8 cellular contexts compared by ENCODE assay signal in the genomic region with DNA sequence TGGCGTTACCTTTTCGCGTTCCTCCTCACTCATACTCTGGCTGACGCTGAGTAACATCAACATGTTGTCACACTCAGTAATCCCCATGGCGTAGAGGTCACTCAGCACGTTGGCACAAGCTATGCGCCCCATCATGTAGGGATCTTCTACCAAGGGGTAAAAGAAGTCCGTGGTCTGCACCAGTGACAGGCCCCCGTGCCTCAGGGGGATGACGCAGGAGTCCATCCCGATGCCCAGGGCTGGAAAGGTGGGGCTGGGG. TPM values are rescaled to one million over a fixed set of nuclear protein-coding genes. Genes with fewer than 3 reads are reported as not detected.
DNase-seq lines count a peak whose midpoint lies in the region; ATAC-seq and TF ChIP-seq lines count a peak whose summit lies in the region.

No MANE protein-coding gene starts in this region.

- H3K27ac ChIP-seq in tibial artery, result peak overlapping the region; percentile 92 to 93

- H3K4me1 Mint-ChIP-seq in activated T-cell treated with anti-CD3 and anti-CD28 coated beads, Interleukin-2, amount 50 U/mL, for 4 hours (ENCODE audit: low read depth), result peaks cover 35% of the 10 kb centered on the region
- H3K4me1 Mint-ChIP-seq in activated CD8-positive, alpha-beta T cell treated with anti-CD3 and anti-CD28 coated beads, Interleukin-2, amount 10 ng/mL, durations not matched to agents 7 days and 5 days (ENCODE audit: low read depth), result peaks cover 47% of the 10 kb centered on the region

- peak overlapping the region; percentile 75 for H3K4me3 ChIP-seq in kidney epithelial cell (ENCODE audit: low read depth, low read length)
- peak overlapping the region; percentile 75 to 94 for H3K4me3 ChIP-seq in tibial artery

- ATAC-seq in activated T-cell treated with anti-CD3 and anti-CD28 coated beads, Interleukin-2, amount 50 U/mL, for 4 hours, result no peak
- no peak for ATAC-seq in activated CD8-positive, alpha-beta T cell treated with anti-CD3 and anti-CD28 coated beads, Interleukin-2, amount 10 ng/mL, durations not matched to agents 7 days and 5 days

- peaks cover 16% of the 10 kb centered on the region for H3K36me3 Mint-ChIP-seq in activated T-cell treated with anti-CD3 and anti-CD28 coated beads, Interleukin-2, amount 50 U/mL, for 4 hours (ENCODE audit: insufficient read depth)
- H3K36me3 Mint-ChIP-seq in activated CD8-positive, alpha-beta T cell treated with anti-CD3 and anti-CD28 coated beads, Interleukin-2, amount 10 ng/mL, durations not matched to agents 7 days and 5 days (ENCODE audit: low read depth), result peaks cover 27% of the 10 kb centered on the region

- no peaks in the 10 kb centered on the region for H3K9me3 Mint-ChIP-seq in activated T-cell treated with anti-CD3 and anti-CD28 coated beads, Interleukin-2, amount 50 U/mL, for 4 hours
- H3K9me3 Mint-ChIP-seq in activated CD8-positive, alpha-beta T cell treated with anti-CD3 and anti-CD28 coated beads, Interleukin-2, amount 10 ng/mL, durations not matched to agents 7 days and 5 days (ENCODE audit: insufficient read depth), result no peaks in the 10 kb centered on the region

- H3K27ac Mint-ChIP-seq in activated CD8-positive, alpha-beta T cell treated with anti-CD3 and anti-CD28 coated beads, Interleukin-2, amount 10 ng/mL, durations not matched to agents 7 days and 5 days, result peak overlapping the region; percentile 70

- no peak for TF ChIP-seq CTCF in kidney epithelial cell (IDR thresholded peaks at IDR 0.05; ENCODE audit: insufficient read depth, low read length, poor library complexity, severe bottlenecking)
- TF ChIP-seq CTCF in tibial artery (IDR thresholded peaks at IDR 0.05), result no peak
- no peak for TF ChIP-seq CTCF in GM13976 (IDR thresholded peaks at IDR 0.05; ENCODE audit: borderline replicate concordance, control extremely low read depth, extremely low read depth, insufficient read depth, missing control alignments)

- peak overlapping the region; percentile 90 for H3K4me3 Mint-ChIP-seq in activated T-cell treated with anti-CD3 and anti-CD28 coated beads, Interleukin-2, amount 50 U/mL, for 4 hours
- H3K4me3 Mint-ChIP-seq in activated CD8-positive, alpha-beta T cell treated with anti-CD3 and anti-CD28 coated beads, Interleukin-2, amount 10 ng/mL, durations not matched to agents 7 days and 5 days, result peak overlapping the region; percentile 90

- POLR2A ChIA-PET in activated CD8-positive, alpha-beta T cell treated with anti-CD3 and anti-CD28 coated beads, Interleukin-2, amount 10 ng/mL, durations not matched to agents 7 days and 5 days (lab: Charles Lee), result interaction anchor here (0.6 to 3.8 kb wide), 11 partner anchors 10 to 165 kb away, joined by 3 to 18 read pairs (median 5); partner anchors contain the start of genes DCTPP1, ITGAL and ZNF689

- H3K36me3 ChIP-seq in kidney epithelial cell (ENCODE audit: control insufficient read depth, insufficient read depth, low read length), result peaks cover 2% of the 10 kb centered on the region
- H3K36me3 ChIP-seq in tibial artery, result peaks cover 0 to 15% (median 10%) of the 10 kb centered on the region in 3 donors

- no peaks in the 10 kb centered on the region for H3K27me3 Mint-ChIP-seq in activated T-cell treated with anti-CD3 and anti-CD28 coated beads, Interleukin-2, amount 50 U/mL, for 4 hours (ENCODE audit: low read depth)
- H3K27me3 Mint-ChIP-seq in activated CD8-positive, alpha-beta T cell treated with anti-CD3 and anti-CD28 coated beads, Interleukin-2, amount 10 ng/mL, durations not matched to agents 7 days and 5 days (ENCODE audit: low read depth), result no peaks in the 10 kb centered on the region

- no peaks in the 10 kb centered on the region for H3K9me3 ChIP-seq in tibial artery

- intact Hi-C loops in tibial artery (cut with DNase I; ENCODE audit: low total_unique reads), result loop anchor here (5.0 kb wide), 1 partner anchor 82 kb away; the partner anchor contains the start of gene ZNF768

- H3K4me1 ChIP-seq in tibial artery, result peaks cover 0 to 23% (median 15%) of the 10 kb centered on the region in 4 donors

- H3K27me3 ChIP-seq in kidney epithelial cell (ENCODE audit: control insufficient read depth, insufficient read depth, low read length), result no peaks in the 10 kb centered on the region
- peaks cover 0 to 6% of the 10 kb centered on the region in 2 donors for H3K27me3 ChIP-seq in tibial artery

- in situ Hi-C loops in GM13976 (cut with MboI; ENCODE audit: low sequenced_read_pairs, unreplicated experiment), result loop anchor here (25.0 kb wide), 1 partner anchor 167 kb away; the partner anchor contains the start of gene ZNF689

- DNase-seq in activated T-cell treated with anti-CD3 and anti-CD28 coated beads, Interleukin-2, amount 50 U/mL, for 4 hours, result no peak
- DNase-seq in activated T-cell treated with anti-CD3 and anti-CD28 coated beads for 4 hours (no peak), kidney epithelial cell (ENCODE audit: low read depth) (no peak), tibial artery (no peak), NCI-H1417 treated with DMSO at 0.1 percent for 48 hours (lab: John Stamatoyannopoulos, UW) (no peak), GM13976 (ENCODE audit: low spot score) (no peak), NCI-H2196 treated with DMSO at 0.1 percent for 48 hours (lab: John Stamatoyannopoulos, UW; ENCODE audit: unreplicated experiment) (no peak)
- no peak for DNase-seq in activated CD8-positive, alpha-beta T cell treated with anti-CD3 and anti-CD28 coated beads, Interleukin-2, amount 10 ng/mL, durations not matched to agents 7 days and 5 days

- CTCF ChIA-PET in activated CD8-positive, alpha-beta T cell treated with anti-CD3 and anti-CD28 coated beads, Interleukin-2, amount 10 ng/mL, durations not matched to agents 7 days and 5 days (lab: Charles Lee), result interaction anchor here (0.7 to 8.3 kb wide), 6 partner anchors 12 to 154 kb away, joined by 4 to 139 read pairs (median 8); partner anchors contain the start of genes DCTPP1, ITGAL and ZNF747

RNA-seq across cellular contexts. Expression of gene SEPHS2, which starts 0.6 kb away (rescaled TPM):
- 10 to 100 TPM; 64.5 to 69.1 (median 67.1) TPM for total RNA-seq in activated T-cell treated with anti-CD3 and anti-CD28 coated beads, Interleukin-2, amount 50 U/mL, for 4 hours
- 10 to 100 TPM; 64.6 to 68.7 TPM for total RNA-seq in activated CD8-positive, alpha-beta T cell treated with anti-CD3 and anti-CD28 coated beads, Interleukin-2, amount 10 ng/mL, durations not matched to agents 7 days and 5 days
- 45.2 and 51.3 TPM in 2 replicates for total RNA-seq in kidney epithelial cell

RNA-seq across cellular contexts. Expression of gene DCTPP1, which starts 15.2 kb away (rescaled TPM):
- 100 to 1,000 TPM; 226 to 283 (median 250) TPM for total RNA-seq in activated T-cell treated with anti-CD3 and anti-CD28 coated beads, Interleukin-2, amount 50 U/mL, for 4 hours
- 10 to 100 TPM; 87.3 to 92.8 TPM for total RNA-seq in activated CD8-positive, alpha-beta T cell treated with anti-CD3 and anti-CD28 coated beads, Interleukin-2, amount 10 ng/mL, durations not matched to agents 7 days and 5 days
- 42.1 and 50.5 TPM in 2 replicates for total RNA-seq in kidney epithelial cell

RNA-seq across cellular contexts. Expression of gene ITGAL, which starts 27.5 kb away (rescaled TPM):
- total RNA-seq in activated T-cell treated with anti-CD3 and anti-CD28 coated beads, Interleukin-2, amount 50 U/mL, for 4 hours, result 100 to 1,000 TPM; 193 to 259 (median 220) TPM
- total RNA-seq in activated CD8-positive, alpha-beta T cell treated with anti-CD3 and anti-CD28 coated beads, Interleukin-2, amount 10 ng/mL, durations not matched to agents 7 days and 5 days, result 100 to 1,000 TPM; 458 to 471 TPM
- 0.04 TPM in 1 of 2 replicates, not detected in the other for total RNA-seq in kidney epithelial cell

RNA-seq across cellular contexts. Expression of gene ZNF771, which starts 37.7 kb away (rescaled TPM):
- 1 to 10 TPM; 7.1 to 9.8 (median 9.4) TPM for total RNA-seq in activated T-cell treated with anti-CD3 and anti-CD28 coated beads, Interleukin-2, amount 50 U/mL, for 4 hours
- total RNA-seq in activated CD8-positive, alpha-beta T cell treated with anti-CD3 and anti-CD28 coated beads, Interleukin-2, amount 10 ng/mL, durations not matched to agents 7 days and 5 days, result 1 to 10 TPM; 3.3 to 3.9 TPM
- 10.3 and 16.7 TPM in 2 replicates for total RNA-seq in kidney epithelial cell

RNA-seq across cellular contexts. Expression of gene ZNF48, which starts 49.9 kb away (rescaled TPM):
- total RNA-seq in activated T-cell treated with anti-CD3 and anti-CD28 coated beads, Interleukin-2, amount 50 U/mL, for 4 hours, result 10 to 100 TPM; 18.0 to 19.2 (median 18.1) TPM
- total RNA-seq in activated CD8-positive, alpha-beta T cell treated with anti-CD3 and anti-CD28 coated beads, Interleukin-2, amount 10 ng/mL, durations not matched to agents 7 days and 5 days, result 10 to 100 TPM; 13.5 to 13.8 TPM
- 24.4 and 27.4 TPM in 2 replicates for total RNA-seq in kidney epithelial cell

Comparison
In these comparisons a context has a peak if more than half of its experiments do, and no peak if none do; other contexts are left out.
1. RNA of gene ITGAL, which starts 27.5 kb away (total RNA-seq): 458 to 471 TPM in activated CD8-positive, alpha-beta T cell treated with anti-CD3 and anti-CD28 coated beads, Interleukin-2, amount 10 ng/mL, durations not matched to agents 7 days and 5 days and 193 to 259 TPM in activated T-cell treated with anti-CD3 and anti-CD28 coated beads, Interleukin-2, amount 50 U/mL, for 4 hours; 0.04 TPM in kidney epithelial cell; every median in the first group is over 100 times any median in the second.